ENCODE assay signal across 15 cellular contexts in the genomic region with DNA sequence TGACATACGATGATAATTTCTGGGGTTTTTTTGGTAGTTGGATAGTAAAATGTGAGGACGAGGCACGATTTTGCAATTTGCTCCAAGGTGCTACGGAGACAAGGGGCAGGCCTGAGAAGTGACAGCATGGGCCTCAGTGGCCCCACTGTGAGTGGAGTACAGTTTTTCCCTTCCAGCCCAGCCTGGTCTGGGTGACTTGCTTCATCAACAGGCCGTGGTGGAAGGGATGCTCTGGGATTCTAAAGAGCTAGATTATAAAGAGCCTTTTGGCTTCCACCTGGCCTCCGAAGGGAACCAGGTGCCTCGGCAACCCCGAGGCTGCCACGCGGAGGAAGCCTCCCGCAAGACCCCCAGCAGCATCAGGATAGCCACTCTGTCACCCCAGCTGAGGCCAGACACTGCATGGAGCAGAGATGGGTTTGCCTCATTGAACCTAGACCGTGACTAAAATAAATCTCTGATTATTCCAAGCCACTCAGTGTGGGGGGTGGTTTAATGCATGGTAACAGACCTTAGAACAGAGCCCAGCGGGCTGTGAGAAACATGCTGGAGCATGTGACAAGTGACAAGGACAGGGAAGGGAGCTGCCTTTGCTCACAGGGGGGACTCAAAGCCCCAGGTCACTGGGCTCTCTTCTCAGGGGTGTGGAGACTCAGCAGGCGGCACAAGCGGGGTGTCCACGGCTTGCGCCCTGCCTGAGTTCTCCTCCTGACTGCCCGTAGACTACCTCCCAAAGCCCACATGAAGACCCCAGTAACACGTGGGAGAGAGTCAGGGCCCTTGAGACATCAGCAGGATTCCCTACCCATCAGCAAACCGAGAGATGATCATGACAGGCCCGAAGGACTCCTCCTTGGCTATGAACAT.
"Had no signal": no experiment of that assay in that cellular context is flagged by ENCODE, and none has a peak within 500 bp of the region (broad histone marks: within the 10 kb centered on the region; RNA-seq: fewer than 3 reads in every experiment).

No MANE protein-coding gene starts in this region.

- H3K9me3 ChIP-seq: adrenal gland, psoas muscle, stomach, thoracic aorta had no signal

- H3K4me3 Mint-ChIP-seq: activated naive CD4-positive, alpha-beta T cell treated with anti-CD3 and anti-CD28 coated beads, Interleukin-2, amount 50 U/mL, for 24 hours; activated T-cell treated with anti-CD3 and anti-CD28 coated beads, Interleukin-2, amount 50 U/mL, for 4 hours; naive B cell had no signal

- ATAC-seq: activated CD4-positive, CD25-positive, alpha-beta regulatory T cell treated with anti-CD3 and anti-CD28 coated beads, Interleukin-2, amount 50 U/mL, for 24 hours; activated T-cell treated with anti-CD3 and anti-CD28 coated beads, Interleukin-2, amount 50 U/mL, for 4 hours; foreskin keratinocyte had no signal

- H3K4me3 ChIP-seq: adrenal gland, psoas muscle, stomach, thoracic aorta had no signal

- H3K27me3 ChIP-seq: adrenal gland, foreskin keratinocyte, stomach had no signal

- H3K4me1 ChIP-seq: adrenal gland, foreskin keratinocyte had no signal

- DNase-seq: activated CD4-positive, alpha-beta T cell treated with anti-CD3 and anti-CD28 coated beads, Interleukin-2, amount 50 U/mL, for 1 hour; activated T-cell treated with anti-CD3 and anti-CD28 coated beads, Interleukin-2, amount 50 U/mL, for 4 hours; caudate nucleus; foreskin keratinocyte; mammary epithelial cell; naive B cell; nucleus accumbens; stimulated activated CD4-positive, alpha-beta T cell treated with anti-CD3 and anti-CD28 coated beads, Interleukin-1b, Interleukin-23, amount 100 ng/mL, for 48 hours; stomach; T-helper 9 cell had no signal

- H3K4me1 Mint-ChIP-seq: activated naive CD4-positive, alpha-beta T cell treated with anti-CD3 and anti-CD28 coated beads, Interleukin-2, amount 50 U/mL, for 24 hours had no signal

- H3K36me3 ChIP-seq: adrenal gland had no signal

- H3K27ac Mint-ChIP-seq: activated naive CD4-positive, alpha-beta T cell treated with anti-CD3 and anti-CD28 coated beads, Interleukin-2, amount 50 U/mL, for 24 hours; naive B cell had no signal

- H3K9me3 Mint-ChIP-seq: activated naive CD4-positive, alpha-beta T cell treated with anti-CD3 and anti-CD28 coated beads, Interleukin-2, amount 50 U/mL, for 24 hours; activated T-cell treated with anti-CD3 and anti-CD28 coated beads, Interleukin-2, amount 50 U/mL, for 4 hours; naive B cell had no signal

- H3K27ac ChIP-seq: adrenal gland, foreskin keratinocyte, psoas muscle, stomach, thoracic aorta had no signal

- H3K27me3 Mint-ChIP-seq: activated naive CD4-positive, alpha-beta T cell treated with anti-CD3 and anti-CD28 coated beads, Interleukin-2, amount 50 U/mL, for 24 hours had no signal

- H3K36me3 Mint-ChIP-seq: activated naive CD4-positive, alpha-beta T cell treated with anti-CD3 and anti-CD28 coated beads, Interleukin-2, amount 50 U/mL, for 24 hours; naive B cell had no signal
